1 cellular context compared by ENCODE assay signal in the genomic region with DNA sequence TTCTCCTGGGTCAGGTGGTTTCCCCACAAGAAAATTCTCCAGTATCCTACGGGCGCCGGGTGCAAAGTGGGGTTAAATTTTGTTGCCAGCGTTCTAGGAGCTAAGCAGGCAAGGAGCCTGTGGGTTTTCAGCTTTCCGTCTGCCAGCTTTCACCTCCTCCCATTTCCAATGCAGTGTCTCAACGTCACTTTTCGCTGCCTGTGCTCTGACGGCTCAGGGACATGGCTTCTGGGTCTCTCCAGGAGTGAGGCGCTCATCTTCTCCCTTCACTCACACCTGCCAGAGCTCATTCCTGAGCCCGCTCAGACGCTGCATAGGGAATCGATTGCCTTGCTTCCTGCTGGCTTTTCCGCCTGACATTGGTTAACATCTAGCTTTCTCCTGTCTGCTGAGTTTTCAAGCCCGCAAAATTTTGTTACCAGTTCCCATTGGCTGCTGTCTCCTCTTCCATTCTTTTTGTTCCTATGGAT.
A peak's percentile ranks its signal among the peaks of the same experiment; 100 is the strongest.
TF ChIP-seq lines count a peak whose summit lies in the region.

No MANE protein-coding gene starts in this region.

TF ChIP-seq in H1, 55 proteins besides CTCF, POLR2A, EP300 and RAD21:
- TF ChIP-seq CTBP2 (IDR thresholded peaks at IDR 0.05; ENCODE audit: borderline replicate concordance, insufficient read depth, insufficient read length, low read length) (no peak), CREB1 (IDR thresholded peaks at IDR 0.05) (peak; percentile 46; the same call in 1 of the 2 replicates)
